In genomic region chr2:109666466-109666865, GRCh38 we compare ENCODE assay signal across 9 cellular contexts.
"Had no signal": no experiment of that assay in that cellular context is flagged by ENCODE, and none has a peak within 500 bp of the region (broad histone marks: within the 10 kb centered on the region; RNA-seq: fewer than 3 reads in every experiment).

No MANE protein-coding gene starts in this region.

- H3K4me3 Mint-ChIP-seq: GM23338, H9, HFFc6 had no signal

- H2AFZ ChIP-seq: GM23248, GM23338 had no signal

- H3K36me3 ChIP-seq: HAP-1 had no signal

- H3K27ac ChIP-seq: GM23248 had no signal

- H3K9me3 ChIP-seq: HAP-1 had no signal

- DNase-seq: GM23248, GOT3, H7, H9, HCEC 1CT, HFFc6 had no signal

- H3K9me3 Mint-ChIP-seq: H9, HFFc6 had no signal

- H3K4me3 ChIP-seq: GM23248, GM23338, HAP-1 had no signal

- H3K4me1 Mint-ChIP-seq: GM23338, H9 had no signal

- H3K4me1 ChIP-seq: HAP-1 had no signal

- ATAC-seq: GM23338, HCT116 had no signal

- H3K27ac Mint-ChIP-seq: GM23338, H9, HFFc6 had no signal

- H3K9ac ChIP-seq: GM23248 had no signal

- H3K4me2 ChIP-seq: GM23338 had no signal
